ENCODE assay signal across 8 cellular contexts in genomic region chr2:38740851-38741541, GRCh38. TPM values are rescaled to one million over a fixed set of nuclear protein-coding genes. Genes with fewer than 3 reads are reported as not detected.
A peak's percentile ranks its signal among the peaks of the same experiment; 100 is the strongest.
DNase-seq lines count a peak whose midpoint lies in the region; ATAC-seq, FAIRE-seq and TF ChIP-seq lines count a peak whose summit lies in the region.

No MANE protein-coding gene starts in this region.

- H3K27me3 ChIP-seq in NT2/D1 (ENCODE audit: insufficient read depth, insufficient read length) (no peaks in the 10 kb centered on the region), breast epithelium (no peaks in the 10 kb centered on the region), tibial artery (no peaks in the 10 kb centered on the region)

- no peak overlapping the region for H3K9ac ChIP-seq in NT2/D1 (ENCODE audit: insufficient read length, low read depth)

- H3K9me3 ChIP-seq in A549 (peaks cover 4% of the 10 kb centered on the region; the same call in 1 of the 3 replicates), NT2/D1 (ENCODE audit: insufficient read depth, low read length) (no peaks in the 10 kb centered on the region), breast epithelium (no peaks in the 10 kb centered on the region), tibial artery (no peaks in the 10 kb centered on the region)

- CTCF ChIA-PET in A549 (lab: Yijun Ruan, JAX), result interaction anchor here (0.6 to 26.7 kb wide), 37 partner anchors 9 to 1404 kb away, joined by 3 to 423 read pairs (median 4); partner anchors contain the start of gene SRSF7

- POLR2A ChIA-PET in A549 (lab: Yijun Ruan, JAX), result interaction anchor here (6.7 kb wide), 1 partner anchor 10 kb away, joined by 90 read pairs; the partner anchor contains the start of gene SRSF7

- peak; percentile 48 to 74 for TF ChIP-seq RAD21 in A549 (conservative IDR thresholded peaks at IDR 0.05 in 1 of 2, IDR thresholded peaks at IDR 0.05 in 1 of 2)

- WGBS in A549 (ENCODE audit: missing lambda C conversion rate), result 86% methylated on average over 11 of the region's 11 CpGs

- no peak overlapping the region for H3K4me2 ChIP-seq in A549

- no peak for TF ChIP-seq EP300 in A549 (IDR thresholded peaks at IDR 0.05)

- DNase-seq in A549 (ENCODE audit: low read depth in 1 of 2, low spot score in 1 of 2) (peak; percentile 61 to 73), GM12864 (ENCODE audit: low read depth) (no peak), NT2/D1 (ENCODE audit: low read depth, low spot score) (peak; percentile 33), breast epithelium (ENCODE audit: low spot score in 2 of 2) (peak in 1 of 2 donors; percentile 19), left kidney (ENCODE audit: low read depth, low spot score) (peak; percentile 58), tibial artery (no peak)

- no peak for TF ChIP-seq POLR2A in A549 (IDR thresholded peaks at IDR 0.05; ENCODE audit: low read length)
- TF ChIP-seq POLR2A in breast epithelium (IDR thresholded peaks at IDR 0.05), result no peak

- H3K36me3 ChIP-seq in NT2/D1 (ENCODE audit: insufficient read depth, insufficient read length, low read length) (peaks cover 52% of the 10 kb centered on the region), breast epithelium (peaks cover 1% of the 10 kb centered on the region), tibial artery (peaks cover 22 to 60% (median 47%) of the 10 kb centered on the region in 3 donors)

- ATAC-seq in A549, result peak; percentile 60 to 64; a peak in 5 of 6 replicates
- ATAC-seq in GM21723 (IDR thresholded peaks at IDR 0.05; ENCODE audit: unreplicated experiment), result no peak
- no peak for ATAC-seq in GM21717 (IDR thresholded peaks at IDR 0.05; ENCODE audit: unreplicated experiment)

- FAIRE-seq in A549 (lab: Jason Lieb, UNC), result no peak

- intact Hi-C loops in breast epithelium (cut with DNase I; ENCODE audit: low total_unique reads), result no loop called here
- intact Hi-C loops in tibial artery (cut with DNase I; ENCODE audit: low total_unique reads), result loop anchor here (5.0 to 10.0 kb wide), 2 partner anchors 159 to 416 kb away; no protein-coding TSS in a partner anchor

- TF ChIP-seq CTCF in A549 (IDR thresholded peaks at IDR 0.05) (peak; percentile 80), GM12864 (IDR thresholded peaks at IDR 0.05; ENCODE audit: low read depth, low read length, missing control alignments) (peak; percentile 23), breast epithelium (IDR thresholded peaks at IDR 0.05) (peak; percentile 70 to 75 (median 72)), tibial artery (IDR thresholded peaks at IDR 0.05) (peak; percentile 71 to 85)

- H3K4me1 ChIP-seq in A549 (peaks cover 23% of the 10 kb centered on the region), NT2/D1 (ENCODE audit: insufficient read depth, insufficient read length) (no peaks in the 10 kb centered on the region), breast epithelium (no peaks in the 10 kb centered on the region), tibial artery (peaks cover 0 to 29% (median 10%) of the 10 kb centered on the region in 4 donors)

- no peak overlapping the region for H3K4me3 ChIP-seq in A549
- H3K4me3 ChIP-seq in GM12864 (ENCODE audit: low read depth, low read length), result no peak overlapping the region
- no peak overlapping the region for H3K4me3 ChIP-seq in NT2/D1 (ENCODE audit: insufficient read length, low read depth)
- no peak overlapping the region for H3K4me3 ChIP-seq in breast epithelium
- no peak overlapping the region for H3K4me3 ChIP-seq in tibial artery

- H3K27ac ChIP-seq in A549 (no peak overlapping the region), breast epithelium (peak overlapping the region; percentile 65 to 78), tibial artery (peak overlapping the region; percentile 12 to 60)

TF ChIP-seq in A549, 52 proteins besides CTCF, POLR2A, EP300 and RAD21:
- no peak for TF ChIP-seq KDM1A (IDR thresholded peaks at IDR 0.05; ENCODE audit: low read depth)
- peak; percentile 57 for TF ChIP-seq SMC3 (IDR thresholded peaks at IDR 0.05)
- TF ChIP-seq GATA3 (IDR thresholded peaks at IDR 0.05; ENCODE audit: borderline replicate concordance), result no peak
- TF ChIP-seq FOSB (CRISPR knock-in tag; IDR thresholded peaks at IDR 0.05), result 0 out of 2 replicates have a peak, but pooled peaks have one; percentile 14
- TF ChIP-seq JUN (IDR thresholded peaks at IDR 0.05), result 0 out of 5 replicates have a peak, but pooled peaks of 1 of the 2 experiments have one; percentile 28
- TF ChIP-seq RFX5 (IDR thresholded peaks at IDR 0.05), result no peak
- TF ChIP-seq POLR2AphosphoS2 (conservative IDR thresholded peaks at IDR 0.05; ENCODE audit: low read length), result no peak
- TF ChIP-seq TP53 (CRISPR knock-in tag; IDR thresholded peaks at IDR 0.05), result peak; percentile 78
- no peak for TF ChIP-seq CEBPB (IDR thresholded peaks at IDR 0.05)

RNA-seq across cellular contexts. Expression of gene SRSF7, which starts 10.2 kb away (rescaled TPM):
- polyA plus RNA-seq in A549 (2011; rRNA removed), result 356 and 544 TPM in 2 replicates
- 225 and 298 TPM in 2 replicates for polyA plus RNA-seq in A549 (2012; cell fraction: cytosol; rRNA removed)
- polyA plus RNA-seq in A549 (2012; cell fraction: nucleus; rRNA removed), result 157 and 250 TPM in 2 replicates
- 355 to 422 TPM (median 397 TPM) in 3 replicates for polyA plus RNA-seq in A549 (2017; fragmentation: RNase III; extraction: RNeasy Plus Mini Kit Qiagen cat#74134 plus additional on column Dnase treatment)
- 287 and 351 TPM in 2 replicates for polyA minus RNA-seq in A549 (2011; rRNA and poly(A)+ RNA removed)
- total RNA-seq in breast epithelium, result 100 to 1,000 TPM in 2 of 3 donors, 10 to 100 TPM in 1; 82.6 to 135 (median 116) TPM

RNA-seq across cellular contexts. Expression of gene GEMIN6, which starts 37.0 kb away (rescaled TPM):
- polyA plus RNA-seq in A549 (2011; rRNA removed), result 46.7 and 51.2 TPM in 2 replicates
- polyA plus RNA-seq in A549 (2012; cell fraction: cytosol; rRNA removed), result 19.8 and 22.5 TPM in 2 replicates
- polyA plus RNA-seq in A549 (2012; cell fraction: nucleus; rRNA removed), result 4.4 and 8.1 TPM in 2 replicates
- 53.2 to 59.0 TPM (median 53.5 TPM) in 3 replicates for polyA plus RNA-seq in A549 (2017; fragmentation: RNase III; extraction: RNeasy Plus Mini Kit Qiagen cat#74134 plus additional on column Dnase treatment)
- polyA minus RNA-seq in A549 (2011; rRNA and poly(A)+ RNA removed), result 8.5 and 12.0 TPM in 2 replicates
- total RNA-seq in breast epithelium, result 1 to 10 TPM; 5.6 to 7.6 (median 7.2) TPM

Comparison
In these comparisons a context has a peak if more than half of its experiments do, and no peak if none do; other contexts are left out.
1. ATAC-seq: peak in A549 (2 of 2); none in GM21723 (single experiment) and GM21717 (single experiment).
2. DNase-seq: peak in A549 (2 of 2), NT2/D1 (single experiment) and left kidney (single experiment); none in GM12864 (single experiment) and tibial artery (0 of 2).
3. H3K27ac ChIP-seq: peak in breast epithelium (2 of 2) and tibial artery (2 of 2); none in A549 (0 of 2).
4. CTCF ChIP-seq: peak in every context shown above with its lines; median percentile 80 in A549; 78 in tibial artery; 72 in breast epithelium; 23 in GM12864.